ENCODE assay signal across 12 cellular contexts in genomic region chr1:246629030-246629429, GRCh38.
DNase-seq lines count a peak whose midpoint lies in the region; ATAC-seq, FAIRE-seq and TF ChIP-seq lines count a peak whose summit lies in the region.
"Had no signal": no experiment of that assay in that cellular context is flagged by ENCODE, and none has a peak within 500 bp of the region (broad histone marks: within the 10 kb centered on the region; RNA-seq: fewer than 3 reads in every experiment).

No MANE protein-coding gene starts in this region.

- no peak overlapping the region for H3K27ac ChIP-seq in foreskin keratinocyte
- H3K27ac ChIP-seq: KMS-11, spleen had no signal

- TF ChIP-seq CTCF in GM10266 (IDR thresholded peaks at IDR 0.05; ENCODE audit: control insufficient read depth, insufficient read depth, low read depth, missing control alignments) = no peak
- no peak for TF ChIP-seq CTCF in foreskin keratinocyte (conservative IDR thresholded peaks at IDR 0.05)

- ATAC-seq in HG02678 (IDR thresholded peaks at IDR 0.05; ENCODE audit: unreplicated experiment) (peak; percentile 95), HG03469 (IDR thresholded peaks at IDR 0.05; ENCODE audit: unreplicated experiment) (peak; percentile 83), foreskin keratinocyte (no peak)
- ATAC-seq: T-helper 17 cell had no signal

- no peaks in the 10 kb centered on the region for H3K4me1 ChIP-seq in foreskin keratinocyte

- DNase-seq in GM10266 (ENCODE audit: extremely low spot score) (peak; percentile 61), GM19239 (ENCODE audit: insufficient read length, low spot score) (peak; percentile 41), dermis blood vessel endothelial cell (no peak), foreskin keratinocyte (no peak), NOMO-1 (lab: John Stamatoyannopoulos, UW; ENCODE audit: unreplicated experiment in 2 of 2) (no peak), mucosa of gallbladder (ENCODE audit: low spot score) (no peak)
- DNase-seq: NCI-H774, spleen, T-helper 17 cell had no signal

- FAIRE-seq in GM19239 (lab: Jason Lieb, UNC) = peak; percentile 94

- no peaks in the 10 kb centered on the region for H3K27me3 ChIP-seq in foreskin keratinocyte
- H3K27me3 ChIP-seq: spleen had no signal

Comparison
In these comparisons a context has a peak if more than half of its experiments do, and no peak if none do; other contexts are left out.
1. DNase-seq: peak in GM10266 (single experiment) and GM19239 (single experiment); none in dermis blood vessel endothelial cell (single experiment), foreskin keratinocyte (0 of 2), NOMO-1 (0 of 2) and mucosa of gallbladder (single experiment).